ENCODE assay signal across 30 cellular contexts in genomic region chr7:103592844-103593243, GRCh38.
"Had no signal": no experiment of that assay in that cellular context is flagged by ENCODE, and none has a peak within 500 bp of the region (broad histone marks: within the 10 kb centered on the region; RNA-seq: fewer than 3 reads in every experiment).

No MANE protein-coding gene starts in this region.

- H3K4me1 Mint-ChIP-seq: activated T-helper 17 cell treated with anti-CD3 and anti-CD28 coated beads, Interleukin-2, amount 50 U/mL, for 72 hours had no signal

- H3K36me3 ChIP-seq: brain microvascular endothelial cell, esophagus muscularis mucosa, gastrocnemius medialis, heart left ventricle had no signal

- FAIRE-seq: astrocyte, colon had no signal

- H3K4me3 ChIP-seq: esophagus muscularis mucosa, gastrocnemius medialis, heart left ventricle had no signal

- H3K27ac ChIP-seq: brain microvascular endothelial cell, esophagus muscularis mucosa, foreskin keratinocyte, gastrocnemius medialis, heart left ventricle had no signal

- H3K4me1 ChIP-seq: esophagus muscularis mucosa, foreskin keratinocyte, gastrocnemius medialis, heart left ventricle had no signal

- H3K36me3 Mint-ChIP-seq: activated naive CD8-positive, alpha-beta T cell; WTC11 had no signal

- DNase-seq: activated CD4-positive, alpha-beta T cell treated with anti-CD3 and anti-CD28 coated beads for 1 hour; activated CD4-positive, alpha-beta T cell treated with anti-CD3 and anti-CD28 coated beads for 4 hours; activated CD4-positive, alpha-beta T cell treated with anti-CD3 and anti-CD28 coated beads, Interleukin-2, amount 50 U/mL, for 1 hour; activated CD4-positive, alpha-beta T cell treated with anti-CD3 and anti-CD28 coated beads, Interleukin-2, amount 50 U/mL, for 48 hours; activated CD8-positive, alpha-beta memory T cell treated with anti-CD3 and anti-CD28 coated beads for 24 hours; activated CD8-positive, alpha-beta T cell treated with anti-CD3 and anti-CD28 coated beads for 36 hours; activated effector memory CD4-positive, alpha-beta T cell treated with Interleukin-2 at 50 U/mL for 16 hours; activated gamma-delta T cell treated with Interleukin-2 at 50 U/mL for 16 hours; activated naive CD4-positive, alpha-beta T cell treated with anti-CD3 and anti-CD28 coated beads, Interleukin-2, amount 50 U/mL, for 16 hours; activated naive CD4-positive, alpha-beta T cell treated with Interleukin-2 at 50 U/mL for 16 hours; activated T-cell treated with anti-CD3 and anti-CD28 coated beads, Interleukin-2, amount 50 U/mL, for 4 hours; amniotic stem cell; anterior cingulate cortex; brain microvascular endothelial cell; caudate nucleus; cortex of kidney; effector CD8-positive, alpha-beta T cell; erythroblast; foreskin keratinocyte; gastrocnemius medialis; glutamatergic neuron; heart left ventricle; hypothalamus; T-helper 2 cell had no signal

- H3K27ac Mint-ChIP-seq: activated CD8-positive, alpha-beta T cell treated with anti-CD3 and anti-CD28 coated beads for 36 hours; activated naive CD8-positive, alpha-beta T cell; activated T-helper 17 cell treated with anti-CD3 and anti-CD28 coated beads, Interleukin-2, amount 50 U/mL, for 72 hours; WTC11 had no signal

- H3K4me3 Mint-ChIP-seq: activated CD8-positive, alpha-beta T cell treated with anti-CD3 and anti-CD28 coated beads for 36 hours; activated naive CD8-positive, alpha-beta T cell; activated T-cell treated with anti-CD3 and anti-CD28 coated beads, Interleukin-2, amount 50 U/mL, for 4 hours; activated T-helper 17 cell treated with anti-CD3 and anti-CD28 coated beads, Interleukin-2, amount 50 U/mL, for 72 hours; WTC11 had no signal

- H3K9me3 Mint-ChIP-seq: activated CD8-positive, alpha-beta T cell treated with anti-CD3 and anti-CD28 coated beads for 36 hours; activated T-cell treated with anti-CD3 and anti-CD28 coated beads, Interleukin-2, amount 50 U/mL, for 4 hours; activated T-helper 17 cell treated with anti-CD3 and anti-CD28 coated beads, Interleukin-2, amount 50 U/mL, for 72 hours had no signal

- H3K9me3 ChIP-seq: esophagus muscularis mucosa, gastrocnemius medialis, heart left ventricle had no signal

- H3K27me3 ChIP-seq: brain microvascular endothelial cell, gastrocnemius medialis had no signal
